ENCODE assay signal across 1 cellular context in genomic region chr19:18730885-18731513, GRCh38.
A peak's percentile ranks its signal among the peaks of the same experiment; 100 is the strongest.
TF ChIP-seq lines count a peak whose summit lies in the region.

No MANE protein-coding gene starts in this region.

TF ChIP-seq in HEK293, 187 proteins besides CTCF, POLR2A, EP300 and RAD21:
- TF ChIP-seq INSM2 (tag by site-specific recombination; IDR thresholded peaks at IDR 0.05), result no peak
- no peak for TF ChIP-seq ELK4 (IDR thresholded peaks at IDR 0.05; ENCODE audit: borderline replicate concordance, low read depth, low read length)
- TF ChIP-seq ZNF366 (tag by site-specific recombination; conservative IDR thresholded peaks at IDR 0.05), result 0 out of 2 replicates have a peak, but pooled peaks have one; percentile 48
TF ChIP-seq in HEK293: peak in this region for 1.
